In the genomic region with DNA sequence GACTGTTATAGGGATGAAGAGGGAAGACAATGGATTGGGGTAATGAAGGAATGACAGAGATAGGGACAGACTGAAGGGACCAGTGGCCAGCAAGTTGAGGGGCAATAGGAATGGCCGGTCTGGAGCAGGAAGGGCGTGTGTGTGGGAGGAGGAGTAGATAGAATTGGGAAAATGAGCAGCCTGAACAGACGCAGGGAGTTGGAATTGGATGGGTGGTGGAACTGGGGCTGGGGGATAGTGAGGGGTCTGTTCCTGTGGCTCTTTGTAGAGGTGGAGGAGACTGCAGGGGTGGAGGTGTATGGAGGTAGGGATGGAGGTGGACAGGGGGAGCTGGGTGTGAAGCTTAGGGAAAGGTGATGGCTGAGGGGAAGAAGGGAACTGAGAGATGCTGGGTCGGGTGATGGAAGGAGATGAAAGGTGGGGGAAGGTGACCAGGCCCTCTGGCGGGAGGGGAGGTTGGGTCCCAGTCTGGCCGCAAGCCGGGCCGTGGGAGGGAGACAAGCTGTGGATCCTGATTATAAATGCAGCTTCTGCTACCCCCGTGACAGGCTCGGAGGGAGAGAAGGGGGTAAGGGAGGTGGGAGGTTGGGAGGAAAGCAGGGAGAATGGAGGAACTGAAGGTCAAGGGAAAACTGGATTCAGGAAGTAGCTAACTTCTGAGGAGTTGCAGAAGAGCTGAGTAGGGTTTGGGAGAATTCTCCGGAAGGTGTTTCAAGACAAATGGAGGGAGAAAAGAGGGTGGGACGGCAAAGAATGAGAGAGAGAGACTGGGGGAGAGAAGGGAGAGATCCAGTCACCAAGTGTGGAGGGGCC, we compare ENCODE assay signal across 8 cellular contexts.
DNase-seq lines count a peak whose midpoint lies in the region; ATAC-seq and TF ChIP-seq lines count a peak whose summit lies in the region.

No MANE protein-coding gene starts in this region.

- TF ChIP-seq CTCF in AG04449 (IDR thresholded peaks at IDR 0.05; ENCODE audit: insufficient read depth, low read length, missing control alignments) (no peak), KMS-11 (conservative IDR thresholded peaks at IDR 0.05; ENCODE audit: low read depth, low read length) (no peak)

- H3K27me3 ChIP-seq in KMS-11 (ENCODE audit: insufficient read depth, low read depth): no peaks in the 10 kb centered on the region
- no peaks in the 10 kb centered on the region for H3K27me3 ChIP-seq in muscle layer of duodenum (ENCODE audit: low read depth, low read length)

- CTCF ChIA-PET in AG04449 (lab: Yijun Ruan, JAX): interaction anchor here (0.6 to 3.3 kb wide), 14 partner anchors 8 to 658 kb away, joined by 3 to 48 read pairs (median 4); no protein-coding TSS in a partner anchor

- H3K4me3 ChIP-seq in AG04449 (ENCODE audit: low read depth, low read length) (peak overlapping the region; percentile 66), KMS-11 (IDR thresholded peaks at IDR 0.05; ENCODE audit: insufficient read depth, low read depth, low read length) (no peak overlapping the region), muscle layer of duodenum (ENCODE audit: low read depth in 1 of 2, low read length in 2 of 2) (peak overlapping the region; percentile 68 to 84)

- peak overlapping the region; percentile 55; the same call in 1 of the 2 replicates for H3K9ac ChIP-seq in KMS-11

- no peak for ATAC-seq in HG03175 (IDR thresholded peaks at IDR 0.05; ENCODE audit: unreplicated experiment)

- H3K36me3 ChIP-seq in KMS-11 (ENCODE audit: insufficient read depth) (no peaks in the 10 kb centered on the region), muscle layer of duodenum (ENCODE audit: control insufficient read depth in 1 of 2, insufficient read depth in 2 of 2, low read length in 2 of 2) (no peaks in the 10 kb centered on the region)

- no peaks in the 10 kb centered on the region for H3K79me2 ChIP-seq in KMS-11 (ENCODE audit: insufficient read depth, low read depth)

- DNase-seq in AG04449 (ENCODE audit: low read depth, low spot score) (no peak), HCEC 1CT (no peak), foreskin melanocyte (no peak)
- DNase-seq in stimulated activated CD4-positive, alpha-beta T cell treated with anti-CD3 and anti-CD28 coated beads, Interleukin-4, amount 100 ng/mL, for 24 hours: no peak

- POLR2A ChIA-PET in AG04449 (lab: Yijun Ruan, JAX): interaction anchor here (0.8 to 1.5 kb wide), 2 partner anchors 29 to 125 kb away, joined by 3 to 5 read pairs; partner anchors contain the start of gene ZBTB9

- no peaks in the 10 kb centered on the region for H4K20me1 ChIP-seq in KMS-11 (ENCODE audit: insufficient read depth)

- H3K27ac ChIP-seq in KMS-11: peak overlapping the region; percentile 43
- peak overlapping the region; percentile 93 for H3K27ac ChIP-seq in cingulate gyrus (ENCODE audit: low read depth, low read length)
- H3K27ac ChIP-seq in muscle layer of duodenum (ENCODE audit: low read length): peak overlapping the region; percentile 96

- no peaks in the 10 kb centered on the region for H3K9me3 ChIP-seq in muscle layer of duodenum (ENCODE audit: control insufficient read depth in 1 of 2, low read length in 2 of 2)

- peaks cover 32% of the 10 kb centered on the region for H3K4me1 ChIP-seq in KMS-11 (ENCODE audit: low read depth, poor library complexity, severe bottlenecking)
- H3K4me1 ChIP-seq in muscle layer of duodenum (ENCODE audit: control insufficient read depth in 1 of 2, insufficient read depth in 2 of 2, low read length in 2 of 2): peaks cover 26 to 48% of the 10 kb centered on the region in 2 donors

- H3K4me2 ChIP-seq in KMS-11: peak overlapping the region; percentile 99

- peak overlapping the region; percentile 58 for H2AFZ ChIP-seq in KMS-11 (ENCODE audit: low read depth)

Comparison
In these comparisons a context has a peak if more than half of its experiments do, and no peak if none do; other contexts are left out.
1. H3K27ac ChIP-seq: peak in every context shown above with its lines; median percentile 96 in muscle layer of duodenum; 93 in cingulate gyrus; 43 in KMS-11.